Comparison of ENCODE assay signal across 1 cellular context in genomic region chr19:55178781-55179569, GRCh38.
TF ChIP-seq lines count a peak whose summit lies in the region.

No MANE protein-coding gene starts in this region.

TF ChIP-seq in GM12878, 131 proteins besides CTCF, POLR2A, EP300 and RAD21 (continued from another document):
- TF ChIP-seq, protein P1, sequence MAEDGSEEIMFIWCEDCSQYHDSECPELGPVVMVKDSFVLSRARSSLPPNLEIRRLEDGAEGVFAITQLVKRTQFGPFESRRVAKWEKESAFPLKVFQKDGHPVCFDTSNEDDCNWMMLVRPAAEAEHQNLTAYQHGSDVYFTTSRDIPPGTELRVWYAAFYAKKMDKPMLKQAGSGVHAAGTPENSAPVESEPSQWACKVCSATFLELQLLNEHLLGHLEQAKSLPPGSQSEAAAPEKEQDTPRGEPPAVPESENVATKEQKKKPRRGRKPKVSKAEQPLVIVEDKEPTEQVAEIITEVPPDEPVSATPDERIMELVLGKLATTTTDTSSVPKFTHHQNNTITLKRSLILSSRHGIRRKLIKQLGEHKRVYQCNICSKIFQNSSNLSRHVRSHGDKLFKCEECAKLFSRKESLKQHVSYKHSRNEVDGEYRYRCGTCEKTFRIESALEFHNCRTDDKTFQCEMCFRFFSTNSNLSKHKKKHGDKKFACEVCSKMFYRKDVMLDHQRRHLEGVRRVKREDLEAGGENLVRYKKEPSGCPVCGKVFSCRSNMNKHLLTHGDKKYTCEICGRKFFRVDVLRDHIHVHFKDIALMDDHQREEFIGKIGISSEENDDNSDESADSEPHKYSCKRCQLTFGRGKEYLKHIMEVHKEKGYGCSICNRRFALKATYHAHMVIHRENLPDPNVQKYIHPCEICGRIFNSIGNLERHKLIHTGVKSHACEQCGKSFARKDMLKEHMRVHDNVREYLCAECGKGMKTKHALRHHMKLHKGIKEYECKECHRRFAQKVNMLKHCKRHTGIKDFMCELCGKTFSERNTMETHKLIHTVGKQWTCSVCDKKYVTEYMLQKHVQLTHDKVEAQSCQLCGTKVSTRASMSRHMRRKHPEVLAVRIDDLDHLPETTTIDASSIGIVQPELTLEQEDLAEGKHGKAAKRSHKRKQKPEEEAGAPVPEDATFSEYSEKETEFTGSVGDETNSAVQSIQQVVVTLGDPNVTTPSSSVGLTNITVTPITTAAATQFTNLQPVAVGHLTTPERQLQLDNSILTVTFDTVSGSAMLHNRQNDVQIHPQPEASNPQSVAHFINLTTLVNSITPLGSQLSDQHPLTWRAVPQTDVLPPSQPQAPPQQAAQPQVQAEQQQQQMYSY (CRISPR knock-in tag; IDR thresholded peaks at IDR 0.05) = no peak
- peak; percentile 53; the same call in 1 of the 3 replicates for TF ChIP-seq POU2F2 (IDR thresholded peaks at IDR 0.05; ENCODE audit: borderline replicate concordance, low read depth, low read length)
- TF ChIP-seq, protein P2, sequence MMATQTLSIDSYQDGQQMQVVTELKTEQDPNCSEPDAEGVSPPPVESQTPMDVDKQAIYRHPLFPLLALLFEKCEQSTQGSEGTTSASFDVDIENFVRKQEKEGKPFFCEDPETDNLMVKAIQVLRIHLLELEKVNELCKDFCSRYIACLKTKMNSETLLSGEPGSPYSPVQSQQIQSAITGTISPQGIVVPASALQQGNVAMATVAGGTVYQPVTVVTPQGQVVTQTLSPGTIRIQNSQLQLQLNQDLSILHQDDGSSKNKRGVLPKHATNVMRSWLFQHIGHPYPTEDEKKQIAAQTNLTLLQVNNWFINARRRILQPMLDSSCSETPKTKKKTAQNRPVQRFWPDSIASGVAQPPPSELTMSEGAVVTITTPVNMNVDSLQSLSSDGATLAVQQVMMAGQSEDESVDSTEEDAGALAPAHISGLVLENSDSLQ (IDR thresholded peaks at IDR 0.05) = 0 out of 2 replicates have a peak, but pooled peaks have one; percentile 17
- TF ChIP-seq NFIC (IDR thresholded peaks at IDR 0.05; ENCODE audit: low read depth, low read length) = no peak
- TF ChIP-seq CBFB (IDR thresholded peaks at IDR 0.05; ENCODE audit: low read depth) = no peak
- 0 out of 2 replicates have a peak, but pooled peaks have one; percentile 16 for TF ChIP-seq FOXM1 (IDR thresholded peaks at IDR 0.05; ENCODE audit: low read depth, low read length)
- 0 out of 2 replicates have a peak, but pooled peaks have one; percentile 11 for TF ChIP-seq TBL1XR1 (IDR thresholded peaks at IDR 0.05; ENCODE audit: low read depth, low read length)
- peak; percentile 79; the same call in 1 of the 2 replicates for TF ChIP-seq DPF2 (IDR thresholded peaks at IDR 0.05)
- no peak for TF ChIP-seq HSF1 (IDR thresholded peaks at IDR 0.05; ENCODE audit: low read depth, low read length)
- peak; percentile 96 for TF ChIP-seq MEF2B (IDR thresholded peaks at IDR 0.05; ENCODE audit: partially characterized antibody, poor library complexity, severe bottlenecking)
- no peak for TF ChIP-seq RELA (IDR thresholded peaks at IDR 0.05; ENCODE audit: borderline replicate concordance, partially characterized antibody)
- TF ChIP-seq ZZZ3 (IDR thresholded peaks at IDR 0.05; ENCODE audit: control insufficient read depth, insufficient read length, low read depth) = no peak
- TF ChIP-seq USF2 (IDR thresholded peaks at IDR 0.05; ENCODE audit: borderline replicate concordance, low read depth, low read length) = no peak
- no peak for TF ChIP-seq MEF2A (IDR thresholded peaks at IDR 0.05; ENCODE audit: insufficient read depth, low read depth, low read length)
- no peak for TF ChIP-seq SUZ12 (IDR thresholded peaks at IDR 0.05; ENCODE audit: unreplicated experiment)
- TF ChIP-seq, protein P3, sequence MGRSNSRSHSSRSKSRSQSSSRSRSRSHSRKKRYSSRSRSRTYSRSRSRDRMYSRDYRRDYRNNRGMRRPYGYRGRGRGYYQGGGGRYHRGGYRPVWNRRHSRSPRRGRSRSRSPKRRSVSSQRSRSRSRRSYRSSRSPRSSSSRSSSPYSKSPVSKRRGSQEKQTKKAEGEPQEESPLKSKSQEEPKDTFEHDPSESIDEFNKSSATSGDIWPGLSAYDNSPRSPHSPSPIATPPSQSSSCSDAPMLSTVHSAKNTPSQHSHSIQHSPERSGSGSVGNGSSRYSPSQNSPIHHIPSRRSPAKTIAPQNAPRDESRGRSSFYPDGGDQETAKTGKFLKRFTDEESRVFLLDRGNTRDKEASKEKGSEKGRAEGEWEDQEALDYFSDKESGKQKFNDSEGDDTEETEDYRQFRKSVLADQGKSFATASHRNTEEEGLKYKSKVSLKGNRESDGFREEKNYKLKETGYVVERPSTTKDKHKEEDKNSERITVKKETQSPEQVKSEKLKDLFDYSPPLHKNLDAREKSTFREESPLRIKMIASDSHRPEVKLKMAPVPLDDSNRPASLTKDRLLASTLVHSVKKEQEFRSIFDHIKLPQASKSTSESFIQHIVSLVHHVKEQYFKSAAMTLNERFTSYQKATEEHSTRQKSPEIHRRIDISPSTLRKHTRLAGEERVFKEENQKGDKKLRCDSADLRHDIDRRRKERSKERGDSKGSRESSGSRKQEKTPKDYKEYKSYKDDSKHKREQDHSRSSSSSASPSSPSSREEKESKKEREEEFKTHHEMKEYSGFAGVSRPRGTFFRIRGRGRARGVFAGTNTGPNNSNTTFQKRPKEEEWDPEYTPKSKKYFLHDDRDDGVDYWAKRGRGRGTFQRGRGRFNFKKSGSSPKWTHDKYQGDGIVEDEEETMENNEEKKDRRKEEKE (IDR thresholded peaks at IDR 0.05) = no peak
- no peak for TF ChIP-seq HDAC6 (IDR thresholded peaks at IDR 0.05; ENCODE audit: unreplicated experiment)
- no peak for TF ChIP-seq ZSCAN29 (IDR thresholded peaks at IDR 0.05)
- TF ChIP-seq, protein P4, sequence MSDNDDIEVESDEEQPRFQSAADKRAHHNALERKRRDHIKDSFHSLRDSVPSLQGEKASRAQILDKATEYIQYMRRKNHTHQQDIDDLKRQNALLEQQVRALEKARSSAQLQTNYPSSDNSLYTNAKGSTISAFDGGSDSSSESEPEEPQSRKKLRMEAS (IDR thresholded peaks at IDR 0.05; ENCODE audit: low read depth, low read length) = no peak
- TF ChIP-seq MYC (IDR thresholded peaks at IDR 0.05; ENCODE audit: insufficient read depth, insufficient read length, insufficient replicate concordance, low read length, severe bottlenecking) = no peak
- TF ChIP-seq MXI1 (IDR thresholded peaks at IDR 0.05; ENCODE audit: low read depth, low read length) = peak; percentile 99
- TF ChIP-seq, protein P5, sequence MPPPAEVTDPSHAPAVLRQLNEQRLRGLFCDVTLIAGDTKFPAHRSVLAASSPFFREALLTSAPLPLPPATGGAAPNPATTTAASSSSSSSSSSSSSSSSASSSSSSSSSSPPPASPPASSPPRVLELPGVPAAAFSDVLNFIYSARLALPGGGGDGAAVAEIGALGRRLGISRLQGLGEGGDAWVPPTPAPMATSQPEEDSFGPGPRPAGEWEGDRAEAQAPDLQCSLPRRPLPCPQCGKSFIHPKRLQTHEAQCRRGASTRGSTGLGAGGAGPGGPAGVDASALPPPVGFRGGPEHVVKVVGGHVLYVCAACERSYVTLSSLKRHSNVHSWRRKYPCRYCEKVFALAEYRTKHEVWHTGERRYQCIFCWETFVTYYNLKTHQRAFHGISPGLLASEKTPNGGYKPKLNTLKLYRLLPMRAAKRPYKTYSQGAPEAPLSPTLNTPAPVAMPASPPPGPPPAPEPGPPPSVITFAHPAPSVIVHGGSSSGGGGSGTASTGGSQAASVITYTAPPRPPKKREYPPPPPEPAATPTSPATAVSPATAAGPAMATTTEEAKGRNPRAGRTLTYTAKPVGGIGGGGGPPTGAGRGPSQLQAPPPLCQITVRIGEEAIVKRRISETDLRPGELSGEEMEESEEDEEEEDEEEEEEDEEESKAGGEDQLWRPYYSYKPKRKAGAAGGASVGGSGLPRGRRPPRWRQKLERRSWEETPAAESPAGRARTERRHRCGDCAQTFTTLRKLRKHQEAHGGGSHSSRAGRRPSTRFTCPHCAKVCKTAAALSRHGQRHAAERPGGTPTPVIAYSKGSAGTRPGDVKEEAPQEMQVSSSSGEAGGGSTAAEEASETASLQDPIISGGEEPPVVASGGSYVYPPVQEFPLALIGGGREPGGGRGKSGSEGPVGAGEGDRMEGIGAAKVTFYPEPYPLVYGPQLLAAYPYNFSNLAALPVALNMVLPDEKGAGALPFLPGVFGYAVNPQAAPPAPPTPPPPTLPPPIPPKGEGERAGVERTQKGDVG (CRISPR knock-in tag; IDR thresholded peaks at IDR 0.05) = no peak
- no peak for TF ChIP-seq KDM1A (IDR thresholded peaks at IDR 0.05; ENCODE audit: borderline replicate concordance)
- TF ChIP-seq, protein P6, sequence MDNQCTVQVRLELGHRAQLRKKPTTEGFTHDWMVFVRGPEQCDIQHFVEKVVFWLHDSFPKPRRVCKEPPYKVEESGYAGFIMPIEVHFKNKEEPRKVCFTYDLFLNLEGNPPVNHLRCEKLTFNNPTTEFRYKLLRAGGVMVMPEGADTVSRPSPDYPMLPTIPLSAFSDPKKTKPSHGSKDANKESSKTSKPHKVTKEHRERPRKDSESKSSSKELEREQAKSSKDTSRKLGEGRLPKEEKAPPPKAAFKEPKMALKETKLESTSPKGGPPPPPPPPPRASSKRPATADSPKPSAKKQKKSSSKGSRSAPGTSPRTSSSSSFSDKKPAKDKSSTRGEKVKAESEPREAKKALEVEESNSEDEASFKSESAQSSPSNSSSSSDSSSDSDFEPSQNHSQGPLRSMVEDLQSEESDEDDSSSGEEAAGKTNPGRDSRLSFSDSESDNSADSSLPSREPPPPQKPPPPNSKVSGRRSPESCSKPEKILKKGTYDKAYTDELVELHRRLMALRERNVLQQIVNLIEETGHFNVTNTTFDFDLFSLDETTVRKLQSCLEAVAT (IDR thresholded peaks at IDR 0.05) = no peak
- no peak for TF ChIP-seq ETV6 (conservative IDR thresholded peaks at IDR 0.05 in 1 of 2, IDR thresholded peaks at IDR 0.05 in 1 of 2; ENCODE audit: borderline replicate concordance in 1 of 2, low read depth in 1 of 2)
- TF ChIP-seq, protein P7, sequence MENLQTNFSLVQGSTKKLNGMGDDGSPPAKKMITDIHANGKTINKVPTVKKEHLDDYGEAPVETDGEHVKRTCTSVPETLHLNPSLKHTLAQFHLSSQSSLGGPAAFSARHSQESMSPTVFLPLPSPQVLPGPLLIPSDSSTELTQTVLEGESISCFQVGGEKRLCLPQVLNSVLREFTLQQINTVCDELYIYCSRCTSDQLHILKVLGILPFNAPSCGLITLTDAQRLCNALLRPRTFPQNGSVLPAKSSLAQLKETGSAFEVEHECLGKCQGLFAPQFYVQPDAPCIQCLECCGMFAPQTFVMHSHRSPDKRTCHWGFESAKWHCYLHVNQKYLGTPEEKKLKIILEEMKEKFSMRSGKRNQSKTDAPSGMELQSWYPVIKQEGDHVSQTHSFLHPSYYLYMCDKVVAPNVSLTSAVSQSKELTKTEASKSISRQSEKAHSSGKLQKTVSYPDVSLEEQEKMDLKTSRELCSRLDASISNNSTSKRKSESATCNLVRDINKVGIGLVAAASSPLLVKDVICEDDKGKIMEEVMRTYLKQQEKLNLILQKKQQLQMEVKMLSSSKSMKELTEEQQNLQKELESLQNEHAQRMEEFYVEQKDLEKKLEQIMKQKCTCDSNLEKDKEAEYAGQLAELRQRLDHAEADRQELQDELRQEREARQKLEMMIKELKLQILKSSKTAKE (IDR thresholded peaks at IDR 0.05; ENCODE audit: low read depth, poor library complexity, severe bottlenecking) = no peak
- peak; percentile 31; the same call in 1 of the 2 replicates for TF ChIP-seq RUNX3 (IDR thresholded peaks at IDR 0.05; ENCODE audit: low read length)
- TF ChIP-seq SRF (IDR thresholded peaks at IDR 0.05; ENCODE audit: low read depth in 2 of 2, low read length in 2 of 2) = 0 out of 4 replicates have a peak, but pooled peaks of 1 of the 2 experiments have one; percentile 45
